In genomic region chr9:1978941-1979340, GRCh38 we compare ENCODE assay signal across 12 cellular contexts. TPM values are rescaled to one million over a fixed set of nuclear protein-coding genes. Genes with fewer than 3 reads are reported as not detected.
DNase-seq lines count a peak whose midpoint lies in the region; ATAC-seq, FAIRE-seq and TF ChIP-seq lines count a peak whose summit lies in the region.
"Had no signal": no experiment of that assay in that cellular context is flagged by ENCODE, and none has a peak within 500 bp of the region (broad histone marks: within the 10 kb centered on the region; RNA-seq: fewer than 3 reads in every experiment).

No MANE protein-coding gene starts in this region.

- intact Hi-C loops in Right ventricle myocardium superior (cut with DNase I) (no loop called here), cardiac septum (cut with DNase I) (no loop called here), left lung (cut with DNase I) (no loop called here)

- peaks cover 3% of the 10 kb centered on the region for H3K4me1 Mint-ChIP-seq in activated CD8-positive, alpha-beta memory T cell treated with anti-CD3 and anti-CD28 coated beads, Interleukin-2, amount 10 ng/mL, durations not matched to agents 7 days and 5 days
- H3K4me1 Mint-ChIP-seq: central memory CD8-positive, alpha-beta T cell had no signal

- no peak for TF ChIP-seq CTCF in bronchial epithelial cell (IDR thresholded peaks at IDR 0.05; ENCODE audit: insufficient read depth, low read length, severe bottlenecking)
- TF ChIP-seq CTCF in left lung (IDR thresholded peaks at IDR 0.05): no peak

- H3K4me3 ChIP-seq in bronchial epithelial cell (ENCODE audit: low read depth, low read length) (no peak overlapping the region), left lung (no peak overlapping the region)

- no peak overlapping the region for H3K4me3 Mint-ChIP-seq in activated CD8-positive, alpha-beta memory T cell treated with anti-CD3 and anti-CD28 coated beads, Interleukin-2, amount 10 ng/mL, durations not matched to agents 7 days and 5 days
- H3K4me3 Mint-ChIP-seq: central memory CD8-positive, alpha-beta T cell had no signal

- no peaks in the 10 kb centered on the region for H3K27me3 ChIP-seq in bronchial epithelial cell (ENCODE audit: control insufficient read depth, insufficient read depth, low read length)
- no peaks in the 10 kb centered on the region for H3K27me3 ChIP-seq in left lung

- H3K27ac ChIP-seq in left lung: no peak overlapping the region

- peaks cover 5 to 9% of the 10 kb centered on the region in 2 donors for H3K4me1 ChIP-seq in left lung

- H3K9me3 ChIP-seq in left lung: no peaks in the 10 kb centered on the region

- DNase-seq in Right ventricle myocardium superior (peak; percentile 44), cardiac septum (ENCODE audit: low spot score) (no peak), bronchial epithelial cell (ENCODE audit: low read depth) (peak; percentile 82), left lung (no peak), NCI-H2029 treated with DMSO at 0.1 percent for 48 hours (lab: John Stamatoyannopoulos, UW) (no peak)
- DNase-seq in activated CD8-positive, alpha-beta memory T cell treated with anti-CD3 and anti-CD28 coated beads, Interleukin-2, amount 10 ng/mL, durations not matched to agents 7 days and 5 days: no peak
- DNase-seq: ACHN; NCI-H1092; stimulated activated naive CD8-positive, alpha-beta T cell treated with anti-CD3 and anti-CD28 coated beads, Interleukin-15, Interleukin-2, amounts not matched to agents 100 U/mL and 50 U/mL, for 24 hours had no signal

- H3K9me3 Mint-ChIP-seq in activated CD8-positive, alpha-beta memory T cell treated with anti-CD3 and anti-CD28 coated beads, Interleukin-2, amount 10 ng/mL, durations not matched to agents 7 days and 5 days (ENCODE audit: low read depth): no peaks in the 10 kb centered on the region
- H3K9me3 Mint-ChIP-seq: central memory CD8-positive, alpha-beta T cell had no signal

- ATAC-seq in Right ventricle myocardium superior (ENCODE audit: poor library complexity) (peak; percentile 59), left lung (peak; percentile 33), GM21423 (IDR thresholded peaks at IDR 0.05; ENCODE audit: unreplicated experiment) (no peak), HG03159 (IDR thresholded peaks at IDR 0.05; ENCODE audit: unreplicated experiment) (no peak)
- no peak for ATAC-seq in activated CD8-positive, alpha-beta memory T cell treated with anti-CD3 and anti-CD28 coated beads, Interleukin-2, amount 10 ng/mL, durations not matched to agents 7 days and 5 days
- ATAC-seq: stimulated activated naive CD8-positive, alpha-beta T cell treated with anti-CD3 and anti-CD28 coated beads, Interleukin-15, Interleukin-2, amounts not matched to agents 100 U/mL and 50 U/mL, for 24 hours had no signal

- no peaks in the 10 kb centered on the region for H3K36me3 Mint-ChIP-seq in activated CD8-positive, alpha-beta memory T cell treated with anti-CD3 and anti-CD28 coated beads, Interleukin-2, amount 10 ng/mL, durations not matched to agents 7 days and 5 days

- CTCF ChIA-PET in activated CD8-positive, alpha-beta memory T cell treated with anti-CD3 and anti-CD28 coated beads, Interleukin-2, amount 10 ng/mL, durations not matched to agents 7 days and 5 days (lab: Charles Lee): no interaction called here

- no peak overlapping the region for H3K27ac Mint-ChIP-seq in activated CD8-positive, alpha-beta memory T cell treated with anti-CD3 and anti-CD28 coated beads, Interleukin-2, amount 10 ng/mL, durations not matched to agents 7 days and 5 days

- H3K36me3 ChIP-seq in bronchial epithelial cell (ENCODE audit: control insufficient read depth, insufficient read depth, low read length): no peaks in the 10 kb centered on the region
- H3K36me3 ChIP-seq in left lung: no peaks in the 10 kb centered on the region

- no peaks in the 10 kb centered on the region for H3K27me3 Mint-ChIP-seq in activated CD8-positive, alpha-beta memory T cell treated with anti-CD3 and anti-CD28 coated beads, Interleukin-2, amount 10 ng/mL, durations not matched to agents 7 days and 5 days
- H3K27me3 Mint-ChIP-seq: central memory CD8-positive, alpha-beta T cell had no signal

- FAIRE-seq in bronchial epithelial cell (lab: Jason Lieb, UNC): peak; percentile 99

RNA-seq across cellular contexts. Expression of gene SMARCA2, which starts 36.2 kb away (rescaled TPM):
- total RNA-seq in Right ventricle myocardium superior (101 TPM), cardiac septum (105 TPM), bronchial epithelial cell (19.7 and 31.0 TPM in 2 replicates), left lung (100 to 1,000 TPM; 110 to 122 TPM)
- 100 to 1,000 TPM; 168 to 188 TPM for total RNA-seq in activated CD8-positive, alpha-beta memory T cell treated with anti-CD3 and anti-CD28 coated beads, Interleukin-2, amount 10 ng/mL, durations not matched to agents 7 days and 5 days

Comparison
In these comparisons a context has a peak if more than half of its experiments do, and no peak if none do; other contexts are left out.
1. DNase-seq: peak in Right ventricle myocardium superior (single experiment) and bronchial epithelial cell (single experiment); none in cardiac septum (single experiment), left lung (0 of 2), activated CD8-positive, alpha-beta memory T cell treated with anti-CD3 and anti-CD28 coated beads, Interleukin-2, amount 10 ng/mL, durations not matched to agents 7 days and 5 days (single experiment) and NCI-H2029 treated with DMSO at 0.1 percent for 48 hours (single experiment).
2. ATAC-seq: peak in Right ventricle myocardium superior (single experiment) and left lung (single experiment); none in GM21423 (single experiment), HG03159 (single experiment) and activated CD8-positive, alpha-beta memory T cell treated with anti-CD3 and anti-CD28 coated beads, Interleukin-2, amount 10 ng/mL, durations not matched to agents 7 days and 5 days (single experiment).